Comparison of ENCODE assay signal across 8 cellular contexts in genomic region chr17:4908711-4909496, GRCh38. TPM values are rescaled to one million over a fixed set of nuclear protein-coding genes. Genes with fewer than 3 reads are reported as not detected.
DNase-seq lines count a peak whose midpoint lies in the region; ATAC-seq, FAIRE-seq and TF ChIP-seq lines count a peak whose summit lies in the region.

No MANE protein-coding gene starts in this region.

- TF ChIP-seq CTCF in SU-DHL-6 (IDR thresholded peaks at IDR 0.05; ENCODE audit: insufficient read depth, low read length, poor library complexity, severe bottlenecking) = peak; percentile 32
- TF ChIP-seq CTCF in heart left ventricle (IDR thresholded peaks at IDR 0.05) = peak; percentile 74 to 95 (median 86)

- H3K79me2 ChIP-seq in SU-DHL-6 (ENCODE audit: insufficient read depth, low read length) = no peaks in the 10 kb centered on the region

- no peak overlapping the region for H3K27ac ChIP-seq in SU-DHL-6 (ENCODE audit: low read depth, low read length)
- H3K27ac ChIP-seq in heart left ventricle = peak overlapping the region; percentile 7 to 75 (median 54)

- H3K9me2 ChIP-seq in SU-DHL-6 (replicated peaks; ENCODE audit: insufficient read depth, low read length) = no peaks in the 10 kb centered on the region

- peaks cover 3% of the 10 kb centered on the region for H3K27me3 Mint-ChIP-seq in activated naive CD8-positive, alpha-beta T cell treated with anti-CD3 and anti-CD28 coated beads, Interleukin-2, amount 50 U/mL, for 24 hours

- H3K4me3 Mint-ChIP-seq in activated naive CD8-positive, alpha-beta T cell treated with anti-CD3 and anti-CD28 coated beads, Interleukin-2, amount 50 U/mL, for 24 hours = no peak overlapping the region

- 12 to 23% (median 17%) methylated on average over 20 of the region's 20 CpGs for WGBS in heart left ventricle, 4 donors

- DNase-seq in NCI-H2081 (lab: John Stamatoyannopoulos, UW) = peak; percentile 60 to 73
- no peak for DNase-seq in NCI-H2081 treated with DMSO at 0.1 percent for 48 hours (lab: John Stamatoyannopoulos, UW)
- peak; percentile 52 for DNase-seq in NCI-H1105 (lab: John Stamatoyannopoulos, UW)
- DNase-seq in activated naive CD8-positive, alpha-beta T cell treated with anti-CD3 and anti-CD28 coated beads, Interleukin-2, amount 50 U/mL, for 24 hours = peak; percentile 72
- DNase-seq in heart left ventricle = peak; percentile 90 to 95 (median 93)
- peak; percentile 66 to 97 (median 81) for DNase-seq in posterior cingulate gyrus
- DNase-seq in urothelium cell line (ENCODE audit: low spot score) = peak; percentile 66

- H3K27me3 ChIP-seq in SU-DHL-6 (ENCODE audit: low read length) (no peaks in the 10 kb centered on the region), heart left ventricle (no peaks in the 10 kb centered on the region)

- H3K4me2 ChIP-seq in SU-DHL-6 (ENCODE audit: low read depth, low read length, poor library complexity, severe bottlenecking) = no peak overlapping the region

- H3K9ac ChIP-seq in SU-DHL-6 (ENCODE audit: low read length) = no peak overlapping the region

- H3K36me3 Mint-ChIP-seq in activated naive CD8-positive, alpha-beta T cell treated with anti-CD3 and anti-CD28 coated beads, Interleukin-2, amount 50 U/mL, for 24 hours (ENCODE audit: low read depth) = no peaks in the 10 kb centered on the region

- H3K9me3 ChIP-seq in SU-DHL-6 (ENCODE audit: insufficient read depth, low read length) = no peaks in the 10 kb centered on the region
- no peaks in the 10 kb centered on the region for H3K9me3 ChIP-seq in heart left ventricle

- no peak overlapping the region for H3K27ac Mint-ChIP-seq in activated naive CD8-positive, alpha-beta T cell treated with anti-CD3 and anti-CD28 coated beads, Interleukin-2, amount 50 U/mL, for 24 hours

- peaks cover 0 to 17% (median 9%) of the 10 kb centered on the region in 12 donors for H3K4me1 ChIP-seq in heart left ventricle

- H4K20me1 ChIP-seq in SU-DHL-6 (ENCODE audit: low read depth, low read length) = no peaks in the 10 kb centered on the region

- ATAC-seq in activated naive CD8-positive, alpha-beta T cell treated with anti-CD3 and anti-CD28 coated beads, Interleukin-2, amount 50 U/mL, for 24 hours = peak; percentile 99
- ATAC-seq in heart left ventricle = peak; percentile 95 to 99 (median 98)

- H3F3A ChIP-seq in SU-DHL-6 (ENCODE audit: insufficient read depth) = no peaks in the 10 kb centered on the region

- intact Hi-C loops in heart left ventricle (cut with DNase I) (loop anchor here (1.0 to 10.0 kb wide), 9 partner anchors 33 to 156 kb away; partner anchors contain the start of genes CAMTA2 (in 8 of the 10), RNF167 (in 1 of the 10), SLC25A11 (in 1 of the 10) and SPAG7 (in 1 of the 10)), posterior cingulate gyrus (cut with DNase I) (loop anchor here (1.0 to 10.0 kb wide), 2 partner anchors 56 to 153 kb away; partner anchors contain the start of gene SPAG7)

- peak; percentile 66 for FAIRE-seq in urothelium cell line (lab: Jason Lieb, UNC)

- TF ChIP-seq POLR2A in heart left ventricle (IDR thresholded peaks at IDR 0.05) = no peak

- H2AFZ ChIP-seq in SU-DHL-6 (ENCODE audit: low read depth, low read length, severe bottlenecking) = no peak overlapping the region

- no peaks in the 10 kb centered on the region for H3K4me1 Mint-ChIP-seq in activated naive CD8-positive, alpha-beta T cell treated with anti-CD3 and anti-CD28 coated beads, Interleukin-2, amount 50 U/mL, for 24 hours

- no peaks in the 10 kb centered on the region for H3K9me3 Mint-ChIP-seq in activated naive CD8-positive, alpha-beta T cell treated with anti-CD3 and anti-CD28 coated beads, Interleukin-2, amount 50 U/mL, for 24 hours

- H3K36me3 ChIP-seq in SU-DHL-6 (ENCODE audit: low read length) = no peaks in the 10 kb centered on the region
- H3K36me3 ChIP-seq in heart left ventricle = no peaks in the 10 kb centered on the region

- no peak overlapping the region for H3K4me3 ChIP-seq in SU-DHL-6 (ENCODE audit: insufficient read depth, low read length, poor library complexity, severe bottlenecking)
- peak overlapping the region in 2 of 12 donors; percentile 6 to 30 for H3K4me3 ChIP-seq in heart left ventricle

RNA-seq across cellular contexts. Expression of gene CHRNE, which starts 6.0 kb away (rescaled TPM):
- total RNA-seq in heart left ventricle = 1 to 10 TPM in 2 of 9 donors, under 1 TPM in 7; 0.23 to 1.4 (median 0.48) TPM
- under 1 TPM; 0.27 to 0.71 TPM for polyA plus RNA-seq in heart left ventricle

RNA-seq across cellular contexts. Expression of gene C17orf107, which starts 9.6 kb away (rescaled TPM):
- total RNA-seq in heart left ventricle = 1 to 10 TPM in 1 of 9 donors, under 1 TPM in 8; 0.07 to 1.3 (median 0.43) TPM
- under 1 TPM; 0.46 to 0.69 TPM for polyA plus RNA-seq in heart left ventricle

RNA-seq across cellular contexts. Expression of gene GP1BA, which starts 23.2 kb away (rescaled TPM):
- under 1 TPM in 3 of 9 donors, not detected in 6; 0.20 to 0.35 (median 0.25) TPM for total RNA-seq in heart left ventricle
- polyA plus RNA-seq in heart left ventricle = under 1 TPM; 0.06 to 0.19 TPM

RNA-seq across cellular contexts. Expression of gene SLC25A11, which starts 30.9 kb away (rescaled TPM):
- total RNA-seq in heart left ventricle = 100 to 1,000 TPM; 146 to 282 (median 204) TPM
- polyA plus RNA-seq in heart left ventricle = 100 to 1,000 TPM; 136 to 168 TPM

RNA-seq across cellular contexts. Expression of gene RNF167, which starts 31.2 kb away (rescaled TPM):
- 100 to 1,000 TPM in 1 of 9 donors, 10 to 100 TPM in 8; 50.7 to 111 (median 79.6) TPM for total RNA-seq in heart left ventricle
- polyA plus RNA-seq in heart left ventricle = 100 to 1,000 TPM; 134 to 152 TPM
